14 cellular contexts compared by ENCODE assay signal in genomic region chr10:99973190-99973589, GRCh38. TPM values are rescaled to one million over a fixed set of nuclear protein-coding genes. Genes with fewer than 3 reads are reported as not detected.
DNase-seq lines count a peak whose midpoint lies in the region; ATAC-seq and TF ChIP-seq lines count a peak whose summit lies in the region.
"Had no signal": no experiment of that assay in that cellular context is flagged by ENCODE, and none has a peak within 500 bp of the region (broad histone marks: within the 10 kb centered on the region; RNA-seq: fewer than 3 reads in every experiment).

No MANE protein-coding gene starts in this region.

- peaks cover 0 to 38% (median 33%) of the 10 kb centered on the region in 9 donors for H3K36me3 ChIP-seq in heart left ventricle
- peaks cover 5% of the 10 kb centered on the region; the same call in 1 of the 2 replicates for H3K36me3 ChIP-seq in Panc1 (ENCODE audit: control insufficient read depth, insufficient read depth, low read length)
- H3K36me3 ChIP-seq in upper lobe of right lung = peaks cover 22% of the 10 kb centered on the region

- DNase-seq in heart left ventricle (no peak), Right ventricle myocardium inferior (ENCODE audit: missing footprints) (no peak), Panc1 (ENCODE audit: low read depth, low spot score) (no peak), fibroblast of peridontal ligament (ENCODE audit: extremely low read depth) (peak; percentile 50), upper lobe of right lung (no peak), EL (no peak)
- DNase-seq in activated T-cell treated with anti-CD3 and anti-CD28 coated beads, Interleukin-2, amount 50 U/mL, for 1 hour = no peak
- DNase-seq: effector CD4-positive, alpha-beta T cell; GF-D8; midbrain; NCI-H187; sigmoid colon had no signal

- CTCF ChIA-PET in Panc1 (lab: Charles Lee) = no interaction called here

- H3K27ac ChIP-seq in heart left ventricle (no peak overlapping the region), Panc1 (ENCODE audit: low read length) (no peak overlapping the region), upper lobe of right lung (no peak overlapping the region)
- H3K27ac ChIP-seq: suprapubic skin had no signal

- intact Hi-C loops in heart left ventricle (cut with DNase I) (loop anchor here in 6 of 10 donors (5.0 to 10.0 kb wide), 2 partner anchors 34 to 72 kb away; partner anchors contain the start of gene DNMBP (in 1 of the 6)), Right ventricle myocardium inferior (cut with DNase I) (loop anchor here (5.0 kb wide), 1 partner anchor 34 kb away; the partner anchor contains the start of gene DNMBP), Panc1 (cut with micrococcal nuclease; ENCODE audit: unreplicated experiment) (no loop called here), upper lobe of right lung (cut with DNase I) (no loop called here)

- ATAC-seq in heart left ventricle (no peak), Right ventricle myocardium inferior (no peak), Panc1 (no peak), upper lobe of right lung (no peak), HG03095 (IDR thresholded peaks at IDR 0.05; ENCODE audit: unreplicated experiment) (no peak)

- TF ChIP-seq POLR2A in heart left ventricle (IDR thresholded peaks at IDR 0.05) = no peak

- BruUV-seq in Panc1 (replicated peaks; lab: Mats Ljungman, UMichigan) = no TSS peak

- POLR2A ChIA-PET in Panc1 (lab: Charles Lee) = no interaction called here

- H3K9me3 ChIP-seq in heart left ventricle = no peaks in the 10 kb centered on the region
- H3K9me3 ChIP-seq in Panc1 (ENCODE audit: control insufficient read depth, insufficient read depth, low read depth, low read length) = peaks cover 3% of the 10 kb centered on the region; the same call in 1 of the 2 replicates
- H3K9me3 ChIP-seq in upper lobe of right lung = no peaks in the 10 kb centered on the region
- H3K9me3 ChIP-seq: sigmoid colon, suprapubic skin had no signal

- H3K4me3 ChIP-seq in heart left ventricle = no peak overlapping the region
- H3K4me3 ChIP-seq in Panc1 (ENCODE audit: low read depth in 2 of 2, low read length in 2 of 2) = no peak overlapping the region
- no peak overlapping the region for H3K4me3 ChIP-seq in upper lobe of right lung
- H3K4me3 ChIP-seq: sigmoid colon, suprapubic skin had no signal

- H3K4me1 ChIP-seq in heart left ventricle (peaks cover 0 to 37% (median 24%) of the 10 kb centered on the region in 12 donors), Panc1 (ENCODE audit: control insufficient read depth, insufficient read depth, low read length) (peaks cover 27% of the 10 kb centered on the region), upper lobe of right lung (peaks cover 5% of the 10 kb centered on the region)

- H3K27me3 ChIP-seq in heart left ventricle = no peaks in the 10 kb centered on the region
- H3K27me3 ChIP-seq in Panc1 (ENCODE audit: control insufficient read depth, insufficient read depth, low read length) = no peaks in the 10 kb centered on the region
- H3K27me3 ChIP-seq in upper lobe of right lung = no peaks in the 10 kb centered on the region
- H3K27me3 ChIP-seq: sigmoid colon, suprapubic skin had no signal

- TF ChIP-seq CTCF in heart left ventricle (IDR thresholded peaks at IDR 0.05) (peak in 8 of 12 donors; percentile 14 to 50 (median 28)), Panc1 (IDR thresholded peaks at IDR 0.05) (peak; percentile 58; the same call in 1 of the 2 replicates), upper lobe of right lung (IDR thresholded peaks at IDR 0.05) (peak; percentile 14)

- in situ Hi-C loops in Panc1 (cut with HindIII; ENCODE audit: low pct_unique_long_range_greater_than_20kb, low sequenced_read_pairs) = no loop called here

- 82 to 92% (median 85%) methylated on average over 2 of the region's 2 CpGs for WGBS in heart left ventricle, 4 donors

RNA-seq across cellular contexts. Expression of gene DNMBP, which starts 36.6 kb away (rescaled TPM):
- 10 to 100 TPM in 1 of 9 donors, 1 to 10 TPM in 8; 3.9 to 11.5 (median 7.2) TPM for total RNA-seq in heart left ventricle
- polyA plus RNA-seq in heart left ventricle = 1 to 10 TPM; 4.6 to 6.1 TPM
- total RNA-seq in Right ventricle myocardium inferior = 6.6 TPM
- total RNA-seq in Panc1 (2021; ENCODE audit: unreplicated experiment) = 39.3 TPM
- 21.7 TPM for polyA plus RNA-seq in Panc1 (2012; ENCODE audit: insufficient read length)
- 12.5 TPM for total RNA-seq in upper lobe of right lung

Comparison
In these comparisons a context has a peak if more than half of its experiments do, and no peak if none do; other contexts are left out.
1. intact Hi-C loops: an anchor here in heart left ventricle (5.0 to 10.0 kb wide) and Right ventricle myocardium inferior (5.0 kb wide); none called in Panc1 and upper lobe of right lung.